25 cellular contexts compared by ENCODE assay signal in genomic region chr15:75389791-75390382, GRCh38. TPM values are rescaled to one million over a fixed set of nuclear protein-coding genes. Genes with fewer than 3 reads are reported as not detected.
DNase-seq lines count a peak whose midpoint lies in the region; ATAC-seq, FAIRE-seq and TF ChIP-seq lines count a peak whose summit lies in the region.
"Had no signal": no experiment of that assay in that cellular context is flagged by ENCODE, and none has a peak within 500 bp of the region (broad histone marks: within the 10 kb centered on the region; RNA-seq: fewer than 3 reads in every experiment).

No MANE protein-coding gene starts in this region.

- ATAC-seq in CD4-positive, CD25-positive, alpha-beta regulatory T cell (ENCODE audit: low read depth in 2 of 2) = no peak
- ATAC-seq: activated CD8-positive, alpha-beta memory T cell treated with anti-CD3 and anti-CD28 coated beads, Interleukin-2, amount 10 ng/mL, durations not matched to agents 7 days and 5 days; stimulated activated naive CD8-positive, alpha-beta T cell treated with anti-CD3 and anti-CD28 coated beads, Interleukin-15, amount 100 ng/mL, for 72 hours had no signal

- CTCF ChIA-PET in HEK293 (lab: Yijun Ruan, JAX) = interaction anchor here (0.6 to 1.5 kb wide), 4 partner anchors 20 to 64 kb away, joined by 3 to 5 read pairs (median 4); partner anchors contain the start of gene MAN2C1

- H3K4ac ChIP-seq in mesendoderm (ENCODE audit: low read depth, low read length) = no peak overlapping the region

- H3K18ac ChIP-seq in mesendoderm (ENCODE audit: low read length) = no peak overlapping the region

- H3K27me3 ChIP-seq in CD4-positive, CD25-positive, alpha-beta regulatory T cell (ENCODE audit: control insufficient read depth, insufficient read depth, low read length) = no peaks in the 10 kb centered on the region
- H3K27me3 ChIP-seq in mesendoderm (ENCODE audit: insufficient read depth, low read length, poor library complexity) = no peaks in the 10 kb centered on the region
- H3K27me3 ChIP-seq: brain microvascular endothelial cell, colonic mucosa, hepatocyte, sigmoid colon, tibial artery had no signal

- DNase-seq in CD4-positive, CD25-positive, alpha-beta regulatory T cell = no peak
- DNase-seq in astrocyte of the hippocampus (ENCODE audit: low read depth, low spot score) = peak; percentile 52
- peak; percentile 25 for DNase-seq in mesendoderm
- no peak for DNase-seq in head of caudate nucleus
- DNase-seq in lower leg skin (ENCODE audit: low spot score in 2 of 2) = no peak
- no peak for DNase-seq in stimulated activated naive CD4-positive, alpha-beta T cell treated with Interleukin-2 at 50 U/mL for 16 hours (lab: John Stamatoyannopoulos, UW)
- DNase-seq in urothelium cell line (ENCODE audit: low spot score) = no peak
- DNase-seq: activated CD4-positive, alpha-beta T cell treated with anti-CD3 and anti-CD28 coated beads for 48 hours; activated CD8-positive, alpha-beta memory T cell treated with anti-CD3 and anti-CD28 coated beads, Interleukin-2, amount 10 ng/mL, durations not matched to agents 7 days and 5 days; brain microvascular endothelial cell; colonic mucosa; effector memory CD4-positive, alpha-beta T cell; foreskin melanocyte; KG1; left ventricle myocardium inferior; MM.1S; NCI-H524 treated with DMSO at 0.1 percent for 48 hours; nephron progenitor cell; sigmoid colon; stimulated activated naive CD8-positive, alpha-beta T cell treated with anti-CD3 and anti-CD28 coated beads, Interleukin-15, amount 100 ng/mL, for 72 hours; tibial artery had no signal

- TF ChIP-seq POLR2A in lower leg skin (IDR thresholded peaks at IDR 0.05) = no peak

- no peak overlapping the region for H3K56ac ChIP-seq in mesendoderm (ENCODE audit: low read length)

- POLR2A ChIA-PET in HEK293 (lab: Yijun Ruan, JAX) = no interaction called here

- no peak overlapping the region for H3K27ac ChIP-seq in CD4-positive, CD25-positive, alpha-beta regulatory T cell (ENCODE audit: insufficient read depth, low read length, poor library complexity, severe bottlenecking)
- no peak overlapping the region for H3K27ac ChIP-seq in HEK293 (ENCODE audit: extremely low read depth, low read depth, low read length)
- H3K27ac ChIP-seq in mesendoderm (ENCODE audit: low read depth, low read length) = no peak overlapping the region
- H3K27ac ChIP-seq: brain microvascular endothelial cell, colonic mucosa, hepatocyte, left ventricle myocardium inferior, parathyroid adenoma, tibial artery, VCaP had no signal

- no peak overlapping the region for H4K8ac ChIP-seq in mesendoderm (ENCODE audit: low read depth, low read length)

- intact Hi-C loops in head of caudate nucleus (cut with DNase I) (no loop called here), lower leg skin (cut with DNase I; ENCODE audit: low total_unique reads) (no loop called here)

- H2BK5ac ChIP-seq in mesendoderm (ENCODE audit: low read length) = no peak overlapping the region

- no peak overlapping the region for H4K5ac ChIP-seq in mesendoderm (ENCODE audit: low read length)

- H3K9me3 ChIP-seq in CD4-positive, CD25-positive, alpha-beta regulatory T cell (ENCODE audit: control insufficient read depth in 2 of 2, low read length in 2 of 2) = no peaks in the 10 kb centered on the region
- H3K9me3 ChIP-seq in HEK293 (ENCODE audit: control insufficient read depth, insufficient read depth, low read depth, low read length) = no peaks in the 10 kb centered on the region
- H3K9me3 ChIP-seq: colonic mucosa, left ventricle myocardium inferior, sigmoid colon, tibial artery had no signal

- H3K9me3 Mint-ChIP-seq in CD4-positive, CD25-positive, alpha-beta regulatory T cell = no peaks in the 10 kb centered on the region
- H3K9me3 Mint-ChIP-seq: nephron progenitor cell; stimulated activated naive CD8-positive, alpha-beta T cell treated with anti-CD3 and anti-CD28 coated beads, Interleukin-15, amount 100 ng/mL, for 72 hours had no signal

- no peak overlapping the region for H3K23ac ChIP-seq in mesendoderm (ENCODE audit: low read length)

- H3K4me1 Mint-ChIP-seq in CD4-positive, CD25-positive, alpha-beta regulatory T cell = peaks cover 4 to 12% (median 7%) of the 10 kb centered on the region in 4 donors
- H3K4me1 Mint-ChIP-seq: nephron progenitor cell had no signal

- H2AK5ac ChIP-seq in mesendoderm (ENCODE audit: low read length) = no peak overlapping the region

- H3K4me3 Mint-ChIP-seq in CD4-positive, CD25-positive, alpha-beta regulatory T cell = no peak overlapping the region
- H3K4me3 Mint-ChIP-seq: activated CD8-positive, alpha-beta memory T cell treated with anti-CD3 and anti-CD28 coated beads, Interleukin-2, amount 10 ng/mL, durations not matched to agents 7 days and 5 days; nephron progenitor cell; stimulated activated naive CD8-positive, alpha-beta T cell treated with anti-CD3 and anti-CD28 coated beads, Interleukin-15, amount 100 ng/mL, for 72 hours had no signal

- peak overlapping the region in 2 of 3 donors; percentile 36 to 75 for H3K27ac Mint-ChIP-seq in CD4-positive, CD25-positive, alpha-beta regulatory T cell
- H3K27ac Mint-ChIP-seq: activated CD8-positive, alpha-beta memory T cell treated with anti-CD3 and anti-CD28 coated beads, Interleukin-2, amount 10 ng/mL, durations not matched to agents 7 days and 5 days; nephron progenitor cell; stimulated activated naive CD8-positive, alpha-beta T cell treated with anti-CD3 and anti-CD28 coated beads, Interleukin-15, amount 100 ng/mL, for 72 hours had no signal

- H3K4me1 ChIP-seq in CD4-positive, CD25-positive, alpha-beta regulatory T cell (ENCODE audit: control insufficient read depth, insufficient read depth, low read length, poor library complexity, severe bottlenecking) = no peaks in the 10 kb centered on the region
- H3K4me1 ChIP-seq in HEK293 (ENCODE audit: control insufficient read depth, insufficient read depth, low read length) (no peaks in the 10 kb centered on the region), mesendoderm (ENCODE audit: control insufficient read depth, low read depth, low read length) (no peaks in the 10 kb centered on the region)
- H3K4me1 ChIP-seq: colonic mucosa, parathyroid adenoma, tibial artery had no signal

- no CpG with 5 or more reads among the region's 1 CpG for WGBS in mesendoderm (ENCODE audit: extremely low coverage, insufficient coverage, low lambda C conversion rate)
- 90 to 97% methylated on average over 1 of the region's 1 CpG for WGBS in lower leg skin, 2 donors

- peaks cover 97% of the 10 kb centered on the region for H3K36me3 ChIP-seq in CD4-positive, CD25-positive, alpha-beta regulatory T cell (ENCODE audit: control insufficient read depth, insufficient read depth, low read length)
- H3K36me3 ChIP-seq in HEK293 (ENCODE audit: control insufficient read depth in 2 of 2, insufficient read depth in 1 of 2, low read length in 2 of 2) (peaks cover 67 to 96% of the 10 kb centered on the region in 2 experiments), mesendoderm (ENCODE audit: control insufficient read depth, insufficient read depth, low read length) (peaks cover 21% of the 10 kb centered on the region)

- H3K79me1 ChIP-seq in mesendoderm (ENCODE audit: low read length) = peaks cover 4% of the 10 kb centered on the region

- TF ChIP-seq CTCF in HEK293 (tag by site-specific recombination; IDR thresholded peaks at IDR 0.05) = no peak
- no peak for TF ChIP-seq CTCF in lower leg skin (IDR thresholded peaks at IDR 0.05)

- no peaks in the 10 kb centered on the region for H3K79me2 ChIP-seq in mesendoderm (ENCODE audit: control insufficient read depth, insufficient read depth, low read length)
- H3K79me2 ChIP-seq: parathyroid adenoma had no signal

- H2BK120ac ChIP-seq in mesendoderm (ENCODE audit: low read depth, low read length) = no peak overlapping the region

- no peak overlapping the region for H3K4me3 ChIP-seq in CD4-positive, CD25-positive, alpha-beta regulatory T cell (ENCODE audit: low read depth, low read length)
- H3K4me3 ChIP-seq in HEK293 (ENCODE audit: low read depth, low read length) = no peak overlapping the region
- H3K4me3 ChIP-seq in mesendoderm (ENCODE audit: low read length) = no peak overlapping the region
- no peak overlapping the region for H3K4me3 ChIP-seq in lower leg skin (ENCODE audit: low read depth, poor library complexity, severe bottlenecking)
- H3K4me3 ChIP-seq: colonic mucosa, hepatocyte, left ventricle myocardium inferior, sigmoid colon, tibial artery had no signal

- H3K9ac ChIP-seq in mesendoderm (ENCODE audit: low read length) = no peak overlapping the region
- H3K9ac ChIP-seq: parathyroid adenoma had no signal

- no peak for FAIRE-seq in urothelium cell line (lab: Jason Lieb, UNC)

- H3K4me2 ChIP-seq in mesendoderm (ENCODE audit: low read length) = no peak overlapping the region
- H3K4me2 ChIP-seq: hepatocyte had no signal

- no peak overlapping the region for H2BK15ac ChIP-seq in mesendoderm (replicated peaks; ENCODE audit: low read depth)

- H3K27me3 Mint-ChIP-seq in CD4-positive, CD25-positive, alpha-beta regulatory T cell = no peaks in the 10 kb centered on the region
- H3K27me3 Mint-ChIP-seq: activated CD8-positive, alpha-beta memory T cell treated with anti-CD3 and anti-CD28 coated beads, Interleukin-2, amount 10 ng/mL, durations not matched to agents 7 days and 5 days; stimulated activated naive CD8-positive, alpha-beta T cell treated with anti-CD3 and anti-CD28 coated beads, Interleukin-15, amount 100 ng/mL, for 72 hours had no signal

- peaks cover 35% of the 10 kb centered on the region for H3K36me3 Mint-ChIP-seq in CD4-positive, CD25-positive, alpha-beta regulatory T cell

TF ChIP-seq in HEK293, 187 proteins besides CTCF, POLR2A, EP300 and RAD21:
- TF ChIP-seq ZNF664 (tag by site-specific recombination; IDR thresholded peaks at IDR 0.05) (no peak), GLIS1 (tag by site-specific recombination; IDR thresholded peaks at IDR 0.05) (peak; percentile 44), ZNF785 (tag by site-specific recombination; IDR thresholded peaks at IDR 0.05) (no peak)

RNA-seq across cellular contexts. Expression of gene MAN2C1, which starts 21.5 kb away (rescaled TPM):
- 353 TPM for total RNA-seq in CD4-positive, CD25-positive, alpha-beta regulatory T cell
- 10 to 100 TPM; 21.4 to 32.9 (median 30.6) TPM for polyA plus RNA-seq in CD4-positive, CD25-positive, alpha-beta regulatory T cell
- polyA plus RNA-seq in mesendoderm (2013, experiment 1 of 2) = 29.6 TPM
- polyA plus RNA-seq in mesendoderm (2013, experiment 2 of 2) = 27.8 TPM
- total RNA-seq in lower leg skin = 100 to 1,000 TPM in 3 of 4 donors, 10 to 100 TPM in 1; 84.9 to 199 (median 136) TPM

RNA-seq across cellular contexts. Expression of gene NEIL1, which starts 43.0 kb away (rescaled TPM):
- 23.7 TPM for total RNA-seq in CD4-positive, CD25-positive, alpha-beta regulatory T cell
- 1 to 10 TPM; 1.1 to 3.4 (median 1.4) TPM for polyA plus RNA-seq in CD4-positive, CD25-positive, alpha-beta regulatory T cell
- polyA plus RNA-seq in mesendoderm (2013, experiment 1 of 2) = 1.5 TPM
- 2.2 TPM for polyA plus RNA-seq in mesendoderm (2013, experiment 2 of 2)
- total RNA-seq in lower leg skin = 10 to 100 TPM; 20.0 to 66.8 (median 41.2) TPM

RNA-seq across cellular contexts. Expression of gene COMMD4, which starts 54.0 kb away (rescaled TPM):
- total RNA-seq in CD4-positive, CD25-positive, alpha-beta regulatory T cell = 30.3 TPM
- polyA plus RNA-seq in CD4-positive, CD25-positive, alpha-beta regulatory T cell = 10 to 100 TPM; 44.7 to 68.1 (median 56.6) TPM
- polyA plus RNA-seq in mesendoderm (2013, experiment 1 of 2) = 112 TPM
- polyA plus RNA-seq in mesendoderm (2013, experiment 2 of 2) = 113 TPM
- total RNA-seq in lower leg skin = 10 to 100 TPM; 45.5 to 65.5 (median 56.4) TPM

Comparison
In these comparisons a context has a peak if more than half of its experiments do, and no peak if none do; other contexts are left out.
1. DNase-seq: peak in astrocyte of the hippocampus (single experiment) and mesendoderm (single experiment); none in CD4-positive, CD25-positive, alpha-beta regulatory T cell (0 of 3), head of caudate nucleus (0 of 42), lower leg skin (0 of 2), stimulated activated naive CD4-positive, alpha-beta T cell treated with Interleukin-2 at 50 U/mL for 16 hours (single experiment) and urothelium cell line (single experiment).